ENCODE assay signal across 8 cellular contexts in genomic region chr10:59625842-59626522, GRCh38.
DNase-seq lines count a peak whose midpoint lies in the region; TF ChIP-seq lines count a peak whose summit lies in the region.

No MANE protein-coding gene starts in this region.

- peak overlapping the region; percentile 83 for H2AFZ ChIP-seq in Loucy (ENCODE audit: low read length)

- H3K27ac ChIP-seq in 22Rv1 (no peak overlapping the region), HEK293 (ENCODE audit: extremely low read depth, low read depth, low read length) (no peak overlapping the region), SJCRH30 (no peak overlapping the region), iPS DF 6.9 (ENCODE audit: low read length) (no peak overlapping the region)

- peak overlapping the region; percentile 11 for H3K9ac ChIP-seq in Loucy (ENCODE audit: low read depth, low read length, poor library complexity, severe bottlenecking)

- H3K36me3 Mint-ChIP-seq in brain = no peaks in the 10 kb centered on the region

- peak overlapping the region; percentile 16 for H3K4me2 ChIP-seq in Loucy (ENCODE audit: low read depth, low read length, poor library complexity, severe bottlenecking)

- no peaks in the 10 kb centered on the region for H3K27me3 Mint-ChIP-seq in brain

- CTCF ChIA-PET in GM10248 (lab: Yijun Ruan, JAX) = interaction anchor here (0.6 to 9.6 kb wide), 52 partner anchors 9 to 1095 kb away, joined by 3 to 112 read pairs (median 4); partner anchors contain the start of gene CCDC6
- CTCF ChIA-PET in HEK293 (lab: Yijun Ruan, JAX) = interaction anchor here (0.6 to 3.3 kb wide), 49 partner anchors 8 to 585 kb away, joined by 3 to 31 read pairs (median 4); no protein-coding TSS in a partner anchor

- H3K9me3 Mint-ChIP-seq in brain = peaks cover 0 to 9% (median 4%) of the 10 kb centered on the region in 5 experiments

- H3K36me3 ChIP-seq in HEK293 (ENCODE audit: control insufficient read depth in 2 of 2, insufficient read depth in 1 of 2, low read length in 2 of 2) = no peaks in the 10 kb centered on the region
- no peaks in the 10 kb centered on the region for H3K36me3 ChIP-seq in Loucy (ENCODE audit: insufficient read depth, low read length)
- no peaks in the 10 kb centered on the region for H3K36me3 ChIP-seq in SJCRH30
- no peaks in the 10 kb centered on the region for H3K36me3 ChIP-seq in iPS DF 6.9 (ENCODE audit: control insufficient read depth, insufficient read depth, low read length)

- H4K20me1 ChIP-seq in Loucy (ENCODE audit: insufficient read depth, low read length, poor library complexity, severe bottlenecking) = no peaks in the 10 kb centered on the region

- no peaks in the 10 kb centered on the region for H3F3A ChIP-seq in Loucy (ENCODE audit: low read depth)

- H3K4me3 ChIP-seq in HEK293 (ENCODE audit: low read depth, low read length) (no peak overlapping the region), Loucy (ENCODE audit: low read length, poor library complexity, severe bottlenecking) (no peak overlapping the region), SJCRH30 (no peak overlapping the region), iPS DF 6.9 (ENCODE audit: low read length) (no peak overlapping the region)

- H3K27me3 ChIP-seq in Loucy (ENCODE audit: insufficient read depth, low read length, poor library complexity, severe bottlenecking) (no peaks in the 10 kb centered on the region), SJCRH30 (no peaks in the 10 kb centered on the region), iPS DF 6.9 (ENCODE audit: control insufficient read depth, insufficient read depth, low read length) (no peaks in the 10 kb centered on the region)

- POLR2A ChIA-PET in GM10248 (lab: Yijun Ruan, JAX) = no interaction called here
- POLR2A ChIA-PET in HEK293 (lab: Yijun Ruan, JAX) = no interaction called here

- peak overlapping the region; percentile 70 to 95 (median 91) for H3K27ac Mint-ChIP-seq in brain

- H3K79me2 ChIP-seq in Loucy (ENCODE audit: insufficient read depth, low read length) = no peaks in the 10 kb centered on the region

- TF ChIP-seq CTCF in 22Rv1 (IDR thresholded peaks at IDR 0.05) = peak; percentile 81
- peak; percentile 85 for TF ChIP-seq CTCF in GM10248 (IDR thresholded peaks at IDR 0.05; ENCODE audit: control extremely low read depth, extremely low read depth, low read depth, missing control alignments)
- TF ChIP-seq CTCF in HEK293 (tag by site-specific recombination; IDR thresholded peaks at IDR 0.05) = peak; percentile 91
- peak; percentile 90 for TF ChIP-seq CTCF in Loucy (conservative IDR thresholded peaks at IDR 0.05; ENCODE audit: low read length)
- TF ChIP-seq CTCF in brain (conservative IDR thresholded peaks at IDR 0.05) = peak; percentile 93 to 98

- peak overlapping the region; percentile 25 to 71 (median 59) for H3K4me3 Mint-ChIP-seq in brain

- H3K4me1 Mint-ChIP-seq in brain = peaks cover 29% of the 10 kb centered on the region

- H3K9me2 ChIP-seq in Loucy (replicated peaks; ENCODE audit: low read depth, low read length) = no peaks in the 10 kb centered on the region

- H3K9me3 ChIP-seq in HEK293 (ENCODE audit: control insufficient read depth, insufficient read depth, low read depth, low read length) (no peaks in the 10 kb centered on the region), Loucy (ENCODE audit: insufficient read depth, low read depth, low read length) (no peaks in the 10 kb centered on the region), SJCRH30 (replicated peaks) (no peaks in the 10 kb centered on the region), iPS DF 6.9 (ENCODE audit: control insufficient read depth, insufficient read depth, low read length) (no peaks in the 10 kb centered on the region)

- H3K4me1 ChIP-seq in HEK293 (ENCODE audit: control insufficient read depth, insufficient read depth, low read length) = no peaks in the 10 kb centered on the region
- H3K4me1 ChIP-seq in Loucy (ENCODE audit: insufficient read depth, low read length, poor library complexity, severe bottlenecking) = no peaks in the 10 kb centered on the region
- H3K4me1 ChIP-seq in SJCRH30 = no peaks in the 10 kb centered on the region
- peaks cover 2% of the 10 kb centered on the region; the same call in 1 of the 2 replicates for H3K4me1 ChIP-seq in iPS DF 6.9 (ENCODE audit: control insufficient read depth, insufficient read depth, low read length)

- no CpG with 5 or more reads among the region's 7 CpGs for WGBS in iPS DF 6.9 (ENCODE audit: insufficient coverage, insufficient read length)

- DNase-seq in GM10248 (ENCODE audit: extremely low spot score) (peak; percentile 68), SJCRH30 (peak; percentile 12 to 72), iPS DF 6.9 (ENCODE audit: low read depth, low spot score) (peak; percentile 55), smooth muscle cell of the brain vasculature (ENCODE audit: low read depth, low spot score) (peak; percentile 28)

TF ChIP-seq in HEK293, 187 proteins besides CTCF, POLR2A, EP300 and RAD21 (continues in another document):
- no peak for TF ChIP-seq ZNF239 (tag by site-specific recombination; IDR thresholded peaks at IDR 0.05)
- TF ChIP-seq ZNF561 (tag by site-specific recombination; IDR thresholded peaks at IDR 0.05; ENCODE audit: borderline replicate concordance) = 0 out of 2 replicates have a peak, but pooled peaks have one; percentile 27
- no peak for TF ChIP-seq ZNF248 (tag by site-specific recombination; IDR thresholded peaks at IDR 0.05)
- TF ChIP-seq ZNF266 (tag by site-specific recombination; IDR thresholded peaks at IDR 0.05; ENCODE audit: low read depth) = no peak
- TF ChIP-seq ZNF610 (tag by site-specific recombination; IDR thresholded peaks at IDR 0.05; ENCODE audit: borderline replicate concordance) = no peak
- peak; percentile 72 for TF ChIP-seq PRDM1 (tag by site-specific recombination; IDR thresholded peaks at IDR 0.05)
- TF ChIP-seq, protein P1, sequence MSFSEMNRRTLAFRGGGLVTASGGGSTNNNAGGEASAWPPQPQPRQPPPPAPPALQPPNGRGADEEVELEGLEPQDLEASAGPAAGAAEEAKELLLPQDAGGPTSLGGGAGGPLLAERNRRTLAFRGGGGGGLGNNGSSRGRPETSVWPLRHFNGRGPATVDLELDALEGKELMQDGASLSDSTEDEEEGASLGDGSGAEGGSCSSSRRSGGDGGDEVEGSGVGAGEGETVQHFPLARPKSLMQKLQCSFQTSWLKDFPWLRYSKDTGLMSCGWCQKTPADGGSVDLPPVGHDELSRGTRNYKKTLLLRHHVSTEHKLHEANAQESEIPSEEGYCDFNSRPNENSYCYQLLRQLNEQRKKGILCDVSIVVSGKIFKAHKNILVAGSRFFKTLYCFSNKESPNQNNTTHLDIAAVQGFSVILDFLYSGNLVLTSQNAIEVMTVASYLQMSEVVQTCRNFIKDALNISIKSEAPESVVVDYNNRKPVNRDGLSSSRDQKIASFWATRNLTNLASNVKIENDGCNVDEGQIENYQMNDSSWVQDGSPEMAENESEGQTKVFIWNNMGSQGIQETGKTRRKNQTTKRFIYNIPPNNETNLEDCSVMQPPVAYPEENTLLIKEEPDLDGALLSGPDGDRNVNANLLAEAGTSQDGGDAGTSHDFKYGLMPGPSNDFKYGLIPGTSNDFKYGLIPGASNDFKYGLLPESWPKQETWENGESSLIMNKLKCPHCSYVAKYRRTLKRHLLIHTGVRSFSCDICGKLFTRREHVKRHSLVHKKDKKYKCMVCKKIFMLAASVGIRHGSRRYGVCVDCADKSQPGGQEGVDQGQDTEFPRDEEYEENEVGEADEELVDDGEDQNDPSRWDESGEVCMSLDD (tag by site-specific recombination; IDR thresholded peaks at IDR 0.05) = no peak
- TF ChIP-seq ZNF48 (tag by site-specific recombination; IDR thresholded peaks at IDR 0.05) = no peak
- TF ChIP-seq ZNF146 (tag by site-specific recombination; IDR thresholded peaks at IDR 0.05) = no peak
- TF ChIP-seq, protein P2, sequence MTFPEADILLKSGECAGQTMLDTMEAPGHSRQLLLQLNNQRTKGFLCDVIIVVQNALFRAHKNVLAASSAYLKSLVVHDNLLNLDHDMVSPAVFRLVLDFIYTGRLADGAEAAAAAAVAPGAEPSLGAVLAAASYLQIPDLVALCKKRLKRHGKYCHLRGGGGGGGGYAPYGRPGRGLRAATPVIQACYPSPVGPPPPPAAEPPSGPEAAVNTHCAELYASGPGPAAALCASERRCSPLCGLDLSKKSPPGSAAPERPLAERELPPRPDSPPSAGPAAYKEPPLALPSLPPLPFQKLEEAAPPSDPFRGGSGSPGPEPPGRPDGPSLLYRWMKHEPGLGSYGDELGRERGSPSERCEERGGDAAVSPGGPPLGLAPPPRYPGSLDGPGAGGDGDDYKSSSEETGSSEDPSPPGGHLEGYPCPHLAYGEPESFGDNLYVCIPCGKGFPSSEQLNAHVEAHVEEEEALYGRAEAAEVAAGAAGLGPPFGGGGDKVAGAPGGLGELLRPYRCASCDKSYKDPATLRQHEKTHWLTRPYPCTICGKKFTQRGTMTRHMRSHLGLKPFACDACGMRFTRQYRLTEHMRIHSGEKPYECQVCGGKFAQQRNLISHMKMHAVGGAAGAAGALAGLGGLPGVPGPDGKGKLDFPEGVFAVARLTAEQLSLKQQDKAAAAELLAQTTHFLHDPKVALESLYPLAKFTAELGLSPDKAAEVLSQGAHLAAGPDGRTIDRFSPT (tag by site-specific recombination; IDR thresholded peaks at IDR 0.05) = no peak
- no peak for TF ChIP-seq ZFP3 (tag by site-specific recombination; IDR thresholded peaks at IDR 0.05; ENCODE audit: low read depth)
- TF ChIP-seq ZNF501 (tag by site-specific recombination; IDR thresholded peaks at IDR 0.05) = no peak
- TF ChIP-seq ZNF26 (tag by site-specific recombination; IDR thresholded peaks at IDR 0.05) = no peak
- no peak for TF ChIP-seq ZNF777 (tag by site-specific recombination; IDR thresholded peaks at IDR 0.05; ENCODE audit: borderline replicate concordance)
- peak; percentile 81 for TF ChIP-seq ZNF660 (tag by site-specific recombination; IDR thresholded peaks at IDR 0.05)
- no peak for TF ChIP-seq ZNF426 (tag by site-specific recombination; IDR thresholded peaks at IDR 0.05)
- TF ChIP-seq ZSCAN16 (tag by site-specific recombination; IDR thresholded peaks at IDR 0.05) = no peak
- TF ChIP-seq SCRT1 (tag by site-specific recombination; IDR thresholded peaks at IDR 0.05; ENCODE audit: borderline replicate concordance) = no peak; the same call in 1 of the 2 replicates
